ENCODE assay signal across 11 cellular contexts in genomic region chr12:122999986-123000420, GRCh38.
"Had no signal": no experiment of that assay in that cellular context is flagged by ENCODE, and none has a peak within 500 bp of the region (broad histone marks: within the 10 kb centered on the region; RNA-seq: fewer than 3 reads in every experiment).

No MANE protein-coding gene starts in this region.

- H3K4me2 ChIP-seq: smooth muscle cell had no signal

- ATAC-seq: activated CD8-positive, alpha-beta T cell treated with anti-CD3 and anti-CD28 coated beads for 36 hours; activated T-cell treated with anti-CD3 and anti-CD28 coated beads, Interleukin-2, amount 50 U/mL, for 72 hours; foreskin keratinocyte; heart right ventricle; stimulated activated effector memory CD8-positive, alpha-beta T cell treated with anti-CD3 and anti-CD28 coated beads, Interleukin-12 subunit alpha, Interleukin-12 subunit beta, amount 100 ng/mL, for 72 hours had no signal

- H3K27me3 ChIP-seq: colonic mucosa, foreskin keratinocyte, heart right ventricle had no signal

- H3K9me3 ChIP-seq: colonic mucosa, heart right ventricle had no signal

- H3K4me3 Mint-ChIP-seq: activated CD8-positive, alpha-beta T cell treated with anti-CD3 and anti-CD28 coated beads for 36 hours; activated T-cell treated with anti-CD3 and anti-CD28 coated beads, Interleukin-2, amount 50 U/mL, for 72 hours; stimulated activated effector memory CD8-positive, alpha-beta T cell treated with anti-CD3 and anti-CD28 coated beads, Interleukin-12 subunit alpha, Interleukin-12 subunit beta, amount 100 ng/mL, for 72 hours had no signal

- H3K27ac Mint-ChIP-seq: activated CD8-positive, alpha-beta T cell treated with anti-CD3 and anti-CD28 coated beads for 36 hours; activated T-cell treated with anti-CD3 and anti-CD28 coated beads, Interleukin-2, amount 50 U/mL, for 72 hours; stimulated activated effector memory CD8-positive, alpha-beta T cell treated with anti-CD3 and anti-CD28 coated beads, Interleukin-12 subunit alpha, Interleukin-12 subunit beta, amount 100 ng/mL, for 72 hours had no signal

- H3K36me3 ChIP-seq: colonic mucosa had no signal

- DNase-seq: activated CD4-positive, alpha-beta T cell treated with anti-CD3 and anti-CD28 coated beads for 4 hours; activated CD8-positive, alpha-beta memory T cell treated with anti-CD3 and anti-CD28 coated beads, Interleukin-2, amount 50 U/mL, for 4 hours; activated CD8-positive, alpha-beta T cell treated with anti-CD3 and anti-CD28 coated beads for 36 hours; activated T-cell treated with anti-CD3 and anti-CD28 coated beads, Interleukin-2, amount 50 U/mL, for 72 hours; colonic mucosa; foreskin keratinocyte; heart right ventricle; islet precursor cell; trophoblast cell had no signal

- H3K4me1 ChIP-seq: colonic mucosa, foreskin keratinocyte had no signal

- H3K4me1 Mint-ChIP-seq: stimulated activated effector memory CD8-positive, alpha-beta T cell treated with anti-CD3 and anti-CD28 coated beads, Interleukin-12 subunit alpha, Interleukin-12 subunit beta, amount 100 ng/mL, for 72 hours had no signal

- H3K9me3 Mint-ChIP-seq: activated CD8-positive, alpha-beta T cell treated with anti-CD3 and anti-CD28 coated beads for 36 hours; activated T-cell treated with anti-CD3 and anti-CD28 coated beads, Interleukin-2, amount 50 U/mL, for 72 hours; stimulated activated effector memory CD8-positive, alpha-beta T cell treated with anti-CD3 and anti-CD28 coated beads, Interleukin-12 subunit alpha, Interleukin-12 subunit beta, amount 100 ng/mL, for 72 hours had no signal

- H3K27ac ChIP-seq: colonic mucosa, foreskin keratinocyte, heart right ventricle had no signal

- H3K36me3 Mint-ChIP-seq: stimulated activated effector memory CD8-positive, alpha-beta T cell treated with anti-CD3 and anti-CD28 coated beads, Interleukin-12 subunit alpha, Interleukin-12 subunit beta, amount 100 ng/mL, for 72 hours had no signal

- H3K4me3 ChIP-seq: colonic mucosa, heart right ventricle, smooth muscle cell had no signal

- H3K27me3 Mint-ChIP-seq: activated CD8-positive, alpha-beta T cell treated with anti-CD3 and anti-CD28 coated beads for 36 hours had no signal
